In genomic region chr6:72916906-72917305, GRCh38 we compare ENCODE assay signal across 22 cellular contexts.
"Had no signal": no experiment of that assay in that cellular context is flagged by ENCODE, and none has a peak within 500 bp of the region (broad histone marks: within the 10 kb centered on the region; RNA-seq: fewer than 3 reads in every experiment).

No MANE protein-coding gene starts in this region.

- H3K36me3 ChIP-seq: neutrophil, sigmoid colon, tibial artery, upper lobe of right lung, vagina had no signal

- DNase-seq: cortex of kidney; dorsolateral prefrontal cortex; effector memory CD4-positive, alpha-beta T cell; head of caudate nucleus; left colon; naive thymus-derived CD4-positive, alpha-beta T cell; nephron progenitor cell; retina; sigmoid colon; small intestine; stimulated activated CD4-positive, alpha-beta T cell treated with anti-CD3 and anti-CD28 coated beads, Interleukin-12 subunit alpha, Interleukin-12 subunit beta, amount 100 ng/mL, for 4 hours; stimulated activated CD4-positive, alpha-beta T cell treated with anti-CD3 and anti-CD28 coated beads, Interleukin-4, amount 100 ng/mL, for 1 hour; stimulated activated CD8-positive, alpha-beta memory T cell treated with anti-CD3 and anti-CD28 coated beads, Interleukin-4, amount 100 ng/mL, for 48 hours; stimulated activated naive CD8-positive, alpha-beta T cell treated with anti-CD3 and anti-CD28 coated beads, Interleukin-15, Interleukin-2, amounts not matched to agents 100 U/mL and 50 U/mL, for 24 hours; tibial artery; upper lobe of right lung had no signal

- H2AFZ ChIP-seq: hepatocyte had no signal

- H3K27me3 ChIP-seq: dorsolateral prefrontal cortex, hepatocyte, neutrophil, sigmoid colon, tibial artery, upper lobe of right lung, vagina had no signal

- ATAC-seq: esophagus mucosa; left colon; naive thymus-derived CD4-positive, alpha-beta T cell; stimulated activated effector memory CD8-positive, alpha-beta T cell treated with anti-CD3 and anti-CD28 coated beads, Interleukin-12 subunit alpha, Interleukin-12 subunit beta, amount 100 ng/mL, for 72 hours; stimulated activated naive CD8-positive, alpha-beta T cell treated with anti-CD3 and anti-CD28 coated beads, Interleukin-15, Interleukin-2, amounts not matched to agents 100 U/mL and 50 U/mL, for 24 hours; upper lobe of right lung had no signal

- H3K79me2 ChIP-seq: hepatocyte had no signal

- H3K4me2 ChIP-seq: hepatocyte had no signal

- H3K27ac ChIP-seq: dorsolateral prefrontal cortex, hepatocyte, neutrophil, psoas muscle, sigmoid colon, tibial artery, upper lobe of right lung, vagina had no signal

- H3K4me1 ChIP-seq: sigmoid colon, upper lobe of right lung, vagina had no signal

- H3K4me3 ChIP-seq: hepatocyte, psoas muscle, sigmoid colon, tibial artery, upper lobe of right lung, vagina had no signal

- H3K9me3 ChIP-seq: neutrophil, psoas muscle, sigmoid colon, tibial artery, upper lobe of right lung, vagina had no signal
